1 cellular context compared by ENCODE assay signal in the genomic region with DNA sequence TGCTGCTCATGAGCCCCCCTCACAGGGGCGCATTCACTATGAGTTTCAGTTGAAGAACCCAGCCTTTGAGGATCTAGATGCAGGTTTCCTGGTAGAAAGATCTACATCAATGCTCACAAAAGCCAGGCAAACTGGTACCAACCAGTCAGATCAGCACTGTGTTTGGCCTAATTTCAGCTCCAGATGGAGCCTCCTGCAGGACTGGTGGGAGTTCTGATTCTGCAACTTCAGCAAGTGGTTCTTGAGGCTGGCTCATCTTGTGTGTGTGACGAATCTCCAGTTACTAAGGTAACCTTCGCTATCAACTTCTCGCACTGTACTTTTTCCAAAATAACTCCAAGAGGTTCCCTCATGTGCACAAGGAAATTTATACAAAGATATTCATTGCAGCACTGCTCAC.
TF ChIP-seq lines count a peak whose summit lies in the region.

No MANE protein-coding gene starts in this region.

TF ChIP-seq in IMR-90, 13 proteins besides CTCF, POLR2A, EP300 and RAD21 (continued from another document):
- TF ChIP-seq RFX5 (IDR thresholded peaks at IDR 0.05; ENCODE audit: low read depth, low read length) (no peak), MAZ (IDR thresholded peaks at IDR 0.05; ENCODE audit: borderline replicate concordance, low read depth, low read length) (no peak), FOS (IDR thresholded peaks at IDR 0.05; ENCODE audit: low read depth, low read length) (no peak), CHD1 (IDR thresholded peaks at IDR 0.05; ENCODE audit: low read depth, low read length) (no peak), SMC3 (IDR thresholded peaks at IDR 0.05; ENCODE audit: low read depth, low read length) (no peak)
- TF ChIP-seq, protein P1, sequence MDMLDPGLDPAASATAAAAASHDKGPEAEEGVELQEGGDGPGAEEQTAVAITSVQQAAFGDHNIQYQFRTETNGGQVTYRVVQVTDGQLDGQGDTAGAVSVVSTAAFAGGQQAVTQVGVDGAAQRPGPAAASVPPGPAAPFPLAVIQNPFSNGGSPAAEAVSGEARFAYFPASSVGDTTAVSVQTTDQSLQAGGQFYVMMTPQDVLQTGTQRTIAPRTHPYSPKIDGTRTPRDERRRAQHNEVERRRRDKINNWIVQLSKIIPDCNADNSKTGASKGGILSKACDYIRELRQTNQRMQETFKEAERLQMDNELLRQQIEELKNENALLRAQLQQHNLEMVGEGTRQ (IDR thresholded peaks at IDR 0.05; ENCODE audit: low read depth, low read length) = no peak
